In genomic region chr7:111090834-111091233, GRCh38 we compare ENCODE assay signal across 9 cellular contexts. TPM values are rescaled to one million over a fixed set of nuclear protein-coding genes. Genes with fewer than 3 reads are reported as not detected.
DNase-seq lines count a peak whose midpoint lies in the region; ATAC-seq and TF ChIP-seq lines count a peak whose summit lies in the region.
"Had no signal": no experiment of that assay in that cellular context is flagged by ENCODE, and none has a peak within 500 bp of the region (broad histone marks: within the 10 kb centered on the region; RNA-seq: fewer than 3 reads in every experiment).

Gene LRRN3, plus strand, starts transcription at chr7:111091127. Its CDS starts 31,646 bp downstream, at chr7:111122773.

- no peaks in the 10 kb centered on the region for H3K36me3 Mint-ChIP-seq in IgD-negative memory B cell

- no peaks in the 10 kb centered on the region for H3K27me3 Mint-ChIP-seq in IgD-negative memory B cell

- TF ChIP-seq CTCF in coronary artery (IDR thresholded peaks at IDR 0.05) (no peak), suprapubic skin (IDR thresholded peaks at IDR 0.05) (no peak)

- TF ChIP-seq POLR2A in suprapubic skin (IDR thresholded peaks at IDR 0.05), result no peak

- H3K4me1 Mint-ChIP-seq in IgD-negative memory B cell, result no peaks in the 10 kb centered on the region

- H3K27ac Mint-ChIP-seq in IgD-negative memory B cell, result peak within 1 kb of the TSS in 1 of 3 donors; percentile 74

- H3K4me3 ChIP-seq in coronary artery (peak within 1 kb of the TSS; percentile 63), suprapubic skin (peak within 1 kb of the TSS; percentile 31)

- no peaks in the 10 kb centered on the region for H3K36me3 ChIP-seq in suprapubic skin

- peak; percentile 74 for DNase-seq in coronary artery (ENCODE audit: low spot score)
- DNase-seq in middle frontal gyrus (ENCODE audit: extremely low spot score, low spot score), result peak; percentile 73
- no peak for DNase-seq in suprapubic skin (ENCODE audit: low spot score in 2 of 2)
- DNase-seq in LoVo (ENCODE audit: low spot score), result no peak
- DNase-seq in activated gamma-delta T cell treated with Interleukin-2 at 50 U/mL for 16 hours, result no peak

- intact Hi-C loops in T-helper 2 cell treated with Interferon-gamma antibody and Interleukin-4, amounts not matched to agents 100 ng/mL and 5 ng/mL, for 36 hours (cut with micrococcal nuclease), result loop anchor here (1.0 to 5.0 kb wide), 7 partner anchors 8 to 646 kb away; partner anchors contain the start of gene IMMP2L

- H3K27ac ChIP-seq in coronary artery (no peak within 1 kb of the TSS), suprapubic skin (no peak within 1 kb of the TSS)
- H3K27ac ChIP-seq: parathyroid adenoma had no signal

- no peak for TF ChIP-seq EP300 in suprapubic skin (IDR thresholded peaks at IDR 0.05)

- no peak for ATAC-seq in HG03135 (IDR thresholded peaks at IDR 0.05; ENCODE audit: unreplicated experiment)

- peaks cover 3% of the 10 kb centered on the region for H3K4me1 ChIP-seq in suprapubic skin
- H3K4me1 ChIP-seq: parathyroid adenoma had no signal

- peak within 1 kb of the TSS in 3 of 4 donors; percentile 9 to 68 (median 61) for H3K4me3 Mint-ChIP-seq in IgD-negative memory B cell

- H3K27me3 ChIP-seq in suprapubic skin, result no peaks in the 10 kb centered on the region

- H3K9me3 ChIP-seq in suprapubic skin, result no peaks in the 10 kb centered on the region

- 56% methylated on average over 5 of the region's 5 CpGs for WGBS in suprapubic skin

- no peaks in the 10 kb centered on the region for H3K9me3 Mint-ChIP-seq in IgD-negative memory B cell

RNA-seq across cellular contexts. Expression of gene LRRN3, which starts in this region (rescaled TPM):
- 2.7 TPM for polyA plus RNA-seq in IgD-negative memory B cell
- 132 and 138 TPM in 2 replicates for total RNA-seq in T-helper 2 cell treated with Interferon-gamma antibody and Interleukin-4, amounts not matched to agents 100 ng/mL and 5 ng/mL, for 36 hours
- 1 to 10 TPM in 1 of 4 donors, under 1 TPM in 2, not detected in 1; 0.30 to 1.8 (median 0.51) TPM for total RNA-seq in suprapubic skin

Comparison
In these comparisons a context has a peak if more than half of its experiments do, and no peak if none do; other contexts are left out.
1. RNA of gene LRRN3 (total RNA-seq): 132 to 138 TPM in T-helper 2 cell treated with Interferon-gamma antibody and Interleukin-4, amounts not matched to agents 100 ng/mL and 5 ng/mL, for 36 hours; 0.30 to 1.8 TPM in suprapubic skin; every median in the first group is over 10 times any median in the second.
2. DNase-seq: peak in coronary artery (single experiment) and middle frontal gyrus (single experiment); none in suprapubic skin (0 of 2), LoVo (single experiment) and activated gamma-delta T cell treated with Interleukin-2 at 50 U/mL for 16 hours (single experiment).